In genomic region chr7:104652865-104653264, GRCh38 we compare ENCODE assay signal across 32 cellular contexts.
"Had no signal": no experiment of that assay in that cellular context is flagged by ENCODE, and none has a peak within 500 bp of the region (broad histone marks: within the 10 kb centered on the region; RNA-seq: fewer than 3 reads in every experiment).

No MANE protein-coding gene starts in this region.

- H3K9me3 ChIP-seq: MG63 had no signal

- H3K36me3 ChIP-seq: MG63 had no signal

- H3K27ac ChIP-seq: KMS-11 had no signal

- DNase-seq: Karpas-422, Kasumi-1, KG1, MG63, MM.1S, MV-4-11, NCI-H1048, NCI-H1092, NCI-H1105, NCI-H1417, NCI-H1417 treated with DMSO at 0.1 percent for 48 hours, NCI-H1436, NCI-H1436 treated with DMSO at 0.1 percent for 48 hours, NCI-H146, NCI-H1694, NCI-H1694 treated with DMSO at 0.1 percent for 48 hours, NCI-H187, NCI-H187 treated with DMSO at 0.1 percent for 48 hours, NCI-H1930, NCI-H2029, NCI-H2029 treated with DMSO at 0.1 percent for 48 hours, NCI-H2081 treated with DMSO at 0.1 percent for 48 hours, NCI-H2107, NCI-H2171, NCI-H2171 treated with DMSO at 0.1 percent for 48 hours, NCI-H2227 treated with DMSO at 0.1 percent for 48 hours, NCI-H226, NCI-H345, NCI-H446, NCI-H446 treated with DMSO at 0.1 percent for 48 hours, NCI-H510A had no signal

- H3K4me3 ChIP-seq: MG63 had no signal

- H3K27me3 ChIP-seq: MG63 had no signal
